In genomic region chr21:45060089-45060488, GRCh38 we compare ENCODE assay signal across 21 cellular contexts. TPM values are rescaled to one million over a fixed set of nuclear protein-coding genes. Genes with fewer than 3 reads are reported as not detected.
DNase-seq lines count a peak whose midpoint lies in the region; ATAC-seq, FAIRE-seq and TF ChIP-seq lines count a peak whose summit lies in the region.
"Had no signal": no experiment of that assay in that cellular context is flagged by ENCODE, and none has a peak within 500 bp of the region (broad histone marks: within the 10 kb centered on the region; RNA-seq: fewer than 3 reads in every experiment).

No MANE protein-coding gene starts in this region.

- H3K4me1 Mint-ChIP-seq in H9: peaks cover 18 to 23% of the 10 kb centered on the region in 2 experiments
- no peaks in the 10 kb centered on the region for H3K4me1 Mint-ChIP-seq in activated CD8-positive, alpha-beta T cell treated with anti-CD3 and anti-CD28 coated beads, Interleukin-2, amount 10 ng/mL, durations not matched to agents 7 days and 5 days (ENCODE audit: low read depth)
- H3K4me1 Mint-ChIP-seq: CD4-positive, CD25-positive, alpha-beta regulatory T cell; CD8-positive, alpha-beta memory T cell had no signal

- H4K8ac ChIP-seq in H9 (replicated peaks; ENCODE audit: insufficient read length, low read depth, low read length) (no peak overlapping the region), H1 (ENCODE audit: extremely low read depth, insufficient read depth, low read length) (0 out of 2 replicates have a peak overlapping the region, but pooled peaks have one; percentile 3)

- H2AK5ac ChIP-seq in H9 (ENCODE audit: insufficient read length, low read length) (no peak overlapping the region), H1 (ENCODE audit: low read depth, low read length) (0 out of 2 replicates have a peak overlapping the region, but pooled peaks have one; percentile 39)

- peaks cover 16% of the 10 kb centered on the region for H3K27me3 Mint-ChIP-seq in H9 (ENCODE audit: low read depth)
- H3K27me3 Mint-ChIP-seq in activated CD8-positive, alpha-beta T cell treated with anti-CD3 and anti-CD28 coated beads, Interleukin-2, amount 10 ng/mL, durations not matched to agents 7 days and 5 days (ENCODE audit: low read depth): peaks cover 26% of the 10 kb centered on the region

- no peak for TF ChIP-seq POLR2A in H1 (IDR thresholded peaks at IDR 0.05; ENCODE audit: control extremely low read depth in 1 of 2, low read depth in 2 of 2, low read length in 2 of 2)

- H3K79me1 ChIP-seq in H9 (ENCODE audit: insufficient read depth, low read depth, low read length, poor library complexity, severe bottlenecking) (no peaks in the 10 kb centered on the region), H1 (ENCODE audit: low read depth, low read length) (no peaks in the 10 kb centered on the region)

- H3K56ac ChIP-seq in H9 (ENCODE audit: insufficient read length, low read depth, low read length): no peak overlapping the region
- H3K56ac ChIP-seq in H1 (replicated peaks; ENCODE audit: insufficient read length, low read depth, low read length): no peak overlapping the region

- CTCF ChIA-PET in H1 (lab: Charles Lee; ENCODE audit: partially characterized antibody): interaction anchor here (1.3 kb wide), 1 partner anchor 48 kb away, joined by 3 read pairs; no protein-coding TSS in a partner anchor
- CTCF ChIA-PET in activated CD8-positive, alpha-beta T cell treated with anti-CD3 and anti-CD28 coated beads, Interleukin-2, amount 10 ng/mL, durations not matched to agents 7 days and 5 days (lab: Charles Lee): no interaction called here

- H4K20me1 ChIP-seq in H9 (ENCODE audit: control insufficient read depth, insufficient read depth, insufficient read length) (no peaks in the 10 kb centered on the region), H1 (replicated peaks in 1 of 2; ENCODE audit: control insufficient read depth in 1 of 2, insufficient read depth in 2 of 2, low read length in 2 of 2) (no peaks in the 10 kb centered on the region)

- H3K9me3 ChIP-seq in H9 (ENCODE audit: control insufficient read depth, low read depth, low read length): no peaks in the 10 kb centered on the region
- H3K9me3 ChIP-seq in H1 (ENCODE audit: insufficient read depth in 2 of 2, low read depth in 1 of 2, low read length in 1 of 2): no peaks in the 10 kb centered on the region
- H3K9me3 ChIP-seq: BE2C had no signal

- no peak overlapping the region for H3K4me3 ChIP-seq in H1 (ENCODE audit: extremely low read depth in 1 of 4, insufficient read depth in 2 of 4, low read depth in 3 of 4, low read length in 4 of 4)
- H3K4me3 ChIP-seq: GM23338 had no signal

- H3K23ac ChIP-seq in H9 (ENCODE audit: insufficient read length, low read depth, low read length): no peak overlapping the region
- no peak overlapping the region for H3K23ac ChIP-seq in H1 (ENCODE audit: insufficient read length)

- no peak overlapping the region for H3K18ac ChIP-seq in H9 (ENCODE audit: insufficient read length, low read depth, low read length)
- H3K18ac ChIP-seq in H1 (ENCODE audit: extremely low read depth, low read length): no peak overlapping the region

- no peak overlapping the region for H2BK15ac ChIP-seq in H9 (ENCODE audit: low read depth, low read length)
- no peak overlapping the region for H2BK15ac ChIP-seq in H1 (ENCODE audit: low read length)

- H3K4ac ChIP-seq in H9 (ENCODE audit: low read depth, low read length) (no peak overlapping the region), H1 (replicated peaks; ENCODE audit: insufficient read length, low read depth, low read length) (no peak overlapping the region)

- POLR2A ChIA-PET in H1 (lab: Charles Lee; ENCODE audit: partially characterized antibody): no interaction called here
- POLR2A ChIA-PET in activated CD8-positive, alpha-beta T cell treated with anti-CD3 and anti-CD28 coated beads, Interleukin-2, amount 10 ng/mL, durations not matched to agents 7 days and 5 days (lab: Charles Lee): no interaction called here

- no peak overlapping the region for H4K5ac ChIP-seq in H9 (ENCODE audit: insufficient read length, low read depth, low read length)
- no peak overlapping the region for H4K5ac ChIP-seq in H1 (ENCODE audit: insufficient read length, low read depth, low read length)

- TF ChIP-seq EP300 in H1 (IDR thresholded peaks at IDR 0.05; ENCODE audit: borderline replicate concordance in 1 of 2, low read depth in 2 of 2, low read length in 2 of 2): no peak

- H3K23me2 ChIP-seq in H9 (ENCODE audit: insufficient read length, low read depth, low read length, poor library complexity, severe bottlenecking): no peaks in the 10 kb centered on the region
- no peaks in the 10 kb centered on the region for H3K23me2 ChIP-seq in H1 (ENCODE audit: low read depth, low read length)

- H2AFZ ChIP-seq in H9 (ENCODE audit: low read length) (no peak overlapping the region), H1 (ENCODE audit: low read length) (no peak overlapping the region)
- H2AFZ ChIP-seq: GM23338 had no signal

- H3K4me1 ChIP-seq in H9 (ENCODE audit: insufficient read depth, low read length): no peaks in the 10 kb centered on the region
- H3K4me1 ChIP-seq in H1 (replicated peaks in 1 of 4; ENCODE audit: control insufficient read depth in 3 of 4, insufficient read depth in 4 of 4, low read length in 3 of 4): peaks cover 2 to 10% (median 5%) of the 10 kb centered on the region in 4 experiments; a peak in 5 of 7 replicates
- H3K4me1 ChIP-seq: BE2C had no signal

- no peak for TF ChIP-seq RAD21 in H1 (IDR thresholded peaks at IDR 0.05 in 1 of 2, conservative IDR thresholded peaks at IDR 0.05 in 1 of 2; ENCODE audit: low read depth in 2 of 2, low read length in 2 of 2)

- H2BK12ac ChIP-seq in H9 (ENCODE audit: insufficient read length, low read depth, low read length): no peak overlapping the region
- no peak overlapping the region for H2BK12ac ChIP-seq in H1 (ENCODE audit: low read depth, low read length)

- no peak overlapping the region for H3K4me3 Mint-ChIP-seq in H9
- H3K4me3 Mint-ChIP-seq in activated CD8-positive, alpha-beta T cell treated with anti-CD3 and anti-CD28 coated beads, Interleukin-2, amount 10 ng/mL, durations not matched to agents 7 days and 5 days: no peak overlapping the region
- H3K4me3 Mint-ChIP-seq: CD4-positive, CD25-positive, alpha-beta regulatory T cell; CD8-positive, alpha-beta memory T cell; GM23338 had no signal

- H3K9me3 Mint-ChIP-seq in H9: no peaks in the 10 kb centered on the region; a peak in 2 of 5 replicates
- no peaks in the 10 kb centered on the region for H3K9me3 Mint-ChIP-seq in activated CD8-positive, alpha-beta T cell treated with anti-CD3 and anti-CD28 coated beads, Interleukin-2, amount 10 ng/mL, durations not matched to agents 7 days and 5 days (ENCODE audit: insufficient read depth)
- H3K9me3 Mint-ChIP-seq: CD4-positive, CD25-positive, alpha-beta regulatory T cell; CD8-positive, alpha-beta memory T cell; GM23338 had no signal

- H2BK5ac ChIP-seq in H9 (ENCODE audit: insufficient read length, low read length) (no peak overlapping the region), H1 (ENCODE audit: low read depth, low read length) (no peak overlapping the region)

- H3K27ac ChIP-seq in H9 (ENCODE audit: insufficient read length, low read depth, low read length): no peak overlapping the region
- H3K27ac ChIP-seq in H1 (ENCODE audit: low read depth, low read length): no peak overlapping the region

- no peak overlapping the region for H3K27ac Mint-ChIP-seq in H9
- H3K27ac Mint-ChIP-seq in activated CD8-positive, alpha-beta T cell treated with anti-CD3 and anti-CD28 coated beads, Interleukin-2, amount 10 ng/mL, durations not matched to agents 7 days and 5 days: no peak overlapping the region
- H3K27ac Mint-ChIP-seq: GM23338 had no signal

- no peaks in the 10 kb centered on the region for H3K36me3 Mint-ChIP-seq in H9 (ENCODE audit: insufficient read depth in 1 of 3, low read depth in 3 of 3)
- no peaks in the 10 kb centered on the region for H3K36me3 Mint-ChIP-seq in activated CD8-positive, alpha-beta T cell treated with anti-CD3 and anti-CD28 coated beads, Interleukin-2, amount 10 ng/mL, durations not matched to agents 7 days and 5 days (ENCODE audit: low read depth)
- H3K36me3 Mint-ChIP-seq: CD4-positive, CD25-positive, alpha-beta regulatory T cell; CD8-positive, alpha-beta memory T cell had no signal

- H4K91ac ChIP-seq in H9 (ENCODE audit: insufficient read length, low read depth, low read length) (no peak overlapping the region), H1 (replicated peaks; ENCODE audit: insufficient read length, low read length) (no peak overlapping the region)

- ATAC-seq in activated CD8-positive, alpha-beta T cell treated with anti-CD3 and anti-CD28 coated beads, Interleukin-2, amount 10 ng/mL, durations not matched to agents 7 days and 5 days: no peak
- ATAC-seq: GM23338 had no signal

- DNase-seq in NCI-H2171 treated with DMSO at 0.1 percent for 48 hours (lab: John Stamatoyannopoulos, UW) (peak; percentile 55), NCI-H2171 (lab: John Stamatoyannopoulos, UW) (no peak), H9 (peak; percentile 14), RPMI8226 (peak; percentile 23), H1 (ENCODE audit: low read depth in 1 of 2, low spot score in 2 of 2) (no peak)
- DNase-seq in stimulated activated CD4-positive, alpha-beta T cell treated with anti-CD3 and anti-CD28 coated beads, Interleukin-4, amount 100 ng/mL, for 4 hours: no peak
- DNase-seq in stimulated activated naive CD4-positive, alpha-beta T cell (lab: John Stamatoyannopoulos, UW): no peak
- DNase-seq in activated CD8-positive, alpha-beta T cell treated with anti-CD3 and anti-CD28 coated beads, Interleukin-2, amount 10 ng/mL, durations not matched to agents 7 days and 5 days: no peak
- DNase-seq: BE2C; C1 segment of cervical spinal cord; CD4-positive, CD25-positive, alpha-beta regulatory T cell; CD8-positive, alpha-beta memory T cell; COR-L47; DMS 273 treated with DMSO at 0.1 percent for 48 hours; DMS53; GDM1; H7; KBM-7 had no signal

- H3K4me2 ChIP-seq in H9 (ENCODE audit: insufficient read depth, insufficient read length, low read length): no peak overlapping the region
- H3K4me2 ChIP-seq in H1 (ENCODE audit: insufficient read depth in 1 of 2, low read depth in 2 of 2, low read length in 2 of 2): no peak overlapping the region
- H3K4me2 ChIP-seq: GM23338 had no signal

- H2BK20ac ChIP-seq in H9 (ENCODE audit: low read depth, low read length, poor library complexity, severe bottlenecking) (no peak overlapping the region), H1 (ENCODE audit: low read length) (no peak overlapping the region)

- no peak overlapping the region for H3K9ac ChIP-seq in H9 (ENCODE audit: extremely low read depth, insufficient read length, low read length)
- no peak overlapping the region for H3K9ac ChIP-seq in H1 (replicated peaks in 1 of 4; ENCODE audit: extremely low read depth in 1 of 4, low read depth in 3 of 4, low read length in 3 of 4)

- WGBS in H9 (ENCODE audit: extremely low coverage, insufficient read length, low lambda C conversion rate): no CpG with 5 or more reads among the region's 8 CpGs
- WGBS in H1 (ENCODE audit: extremely low coverage in 1 of 2, insufficient coverage in 1 of 2, insufficient read length in 1 of 2, insufficient replicate concordance in 2 of 2, low coverage in 1 of 2, low lambda C conversion rate in 2 of 2, missing lambda C conversion rate in 1 of 2), 2 experiments: 91% methylated on average over 8 of the region's 8 CpGs; no CpG with 5 or more reads in 1 of the 2 experiments

- H3K14ac ChIP-seq in H9 (ENCODE audit: insufficient read depth, low read length) (no peak overlapping the region), H1 (ENCODE audit: insufficient read length) (no peak overlapping the region)

- no peak overlapping the region for H3T11ph ChIP-seq in H9 (ENCODE audit: low read length)

- no peak overlapping the region for H2BK120ac ChIP-seq in H9 (ENCODE audit: low read depth, low read length, poor library complexity, severe bottlenecking)
- no peak overlapping the region for H2BK120ac ChIP-seq in H1 (replicated peaks; ENCODE audit: low read depth, low read length)

- H3K27me3 ChIP-seq in H9 (ENCODE audit: insufficient read depth, low read length): no peaks in the 10 kb centered on the region
- peaks cover 0 to 3% (median 0%) of the 10 kb centered on the region in 4 experiments; a peak in 2 of 7 replicates for H3K27me3 ChIP-seq in H1 (replicated peaks in 1 of 4; ENCODE audit: control insufficient read depth in 3 of 4, extremely low read depth in 1 of 4, insufficient read depth in 3 of 4, low read length in 3 of 4)
- H3K27me3 ChIP-seq: BE2C had no signal

- no peaks in the 10 kb centered on the region for H3K79me2 ChIP-seq in H9 (ENCODE audit: insufficient read depth, low read length)
- H3K79me2 ChIP-seq in H1 (ENCODE audit: control insufficient read depth in 1 of 2, insufficient read depth in 2 of 2, low read length in 2 of 2): no peaks in the 10 kb centered on the region

- no peaks in the 10 kb centered on the region for H3K36me3 ChIP-seq in H1 (ENCODE audit: control insufficient read depth in 2 of 4, insufficient read depth in 4 of 4, low read length in 3 of 4)
- H3K36me3 ChIP-seq: BE2C had no signal

- FAIRE-seq in H1 (lab: Jason Lieb, UNC): no peak
- FAIRE-seq: GM12892, GM18507 had no signal

- TF ChIP-seq CTCF in H9 (conservative IDR thresholded peaks at IDR 0.05): no peak
- no peak for TF ChIP-seq CTCF in H1 (IDR thresholded peaks at IDR 0.05; ENCODE audit: control extremely low read depth in 1 of 3, insufficient read depth in 1 of 3, low read depth in 1 of 3, low read length in 3 of 3)

RNA-seq across cellular contexts. Expression of gene ADARB1, which starts 14.3 kb away (rescaled TPM):
- 14.1 and 15.8 TPM in 2 replicates for total RNA-seq in H9 (2021)
- total RNA-seq in H1 (2021; fragmentation: NEBNext Ultra II Directional; extraction: Animal tissue kit (Norgen Biotek cat#: 25700)): 11.1 and 14.9 TPM in 2 replicates
- 4.6 and 4.7 TPM in 2 replicates for polyA plus RNA-seq in H1 (2011; rRNA removed)
- polyA plus RNA-seq in H1 (2011; cell fraction: cytosol; rRNA removed): 6.0 TPM
- 12.2 TPM for polyA plus RNA-seq in H1 (2011; cell fraction: nucleus; rRNA removed)
- 6.4 to 8.1 TPM (median 7.4 TPM) in 4 replicates for polyA plus RNA-seq in H1 (2012, experiment 1 of 2)
- 2.9 TPM for polyA plus RNA-seq in H1 (2012, experiment 2 of 2)
- polyA plus RNA-seq in H1 (2013, experiment 1 of 2): 4.8 TPM
- polyA plus RNA-seq in H1 (2013, experiment 2 of 2): 4.6 TPM
- 10.8 and 12.8 TPM in 2 replicates for polyA minus RNA-seq in H1 (2011; rRNA and poly(A)+ RNA removed)
- 9.3 TPM for polyA minus RNA-seq in H1 (2011; cell fraction: cytosol; rRNA and poly(A)+ RNA removed)
- 15.1 TPM for polyA minus RNA-seq in H1 (2011; cell fraction: nucleus; rRNA and poly(A)+ RNA removed)
- total RNA-seq in activated CD8-positive, alpha-beta T cell treated with anti-CD3 and anti-CD28 coated beads, Interleukin-2, amount 10 ng/mL, durations not matched to agents 7 days and 5 days: 10 to 100 TPM; 52.9 to 66.2 TPM

Comparison
In these comparisons a context has a peak if more than half of its experiments do, and no peak if none do; other contexts are left out.
1. DNase-seq: peak in NCI-H2171 treated with DMSO at 0.1 percent for 48 hours (single experiment), H9 (single experiment) and RPMI8226 (single experiment); none in NCI-H2171 (single experiment), H1 (0 of 2), stimulated activated CD4-positive, alpha-beta T cell treated with anti-CD3 and anti-CD28 coated beads, Interleukin-4, amount 100 ng/mL, for 4 hours (0 of 2), stimulated activated naive CD4-positive, alpha-beta T cell (0 of 6) and activated CD8-positive, alpha-beta T cell treated with anti-CD3 and anti-CD28 coated beads, Interleukin-2, amount 10 ng/mL, durations not matched to agents 7 days and 5 days (single experiment).